ENCODE assay signal across 11 cellular contexts in the genomic region with DNA sequence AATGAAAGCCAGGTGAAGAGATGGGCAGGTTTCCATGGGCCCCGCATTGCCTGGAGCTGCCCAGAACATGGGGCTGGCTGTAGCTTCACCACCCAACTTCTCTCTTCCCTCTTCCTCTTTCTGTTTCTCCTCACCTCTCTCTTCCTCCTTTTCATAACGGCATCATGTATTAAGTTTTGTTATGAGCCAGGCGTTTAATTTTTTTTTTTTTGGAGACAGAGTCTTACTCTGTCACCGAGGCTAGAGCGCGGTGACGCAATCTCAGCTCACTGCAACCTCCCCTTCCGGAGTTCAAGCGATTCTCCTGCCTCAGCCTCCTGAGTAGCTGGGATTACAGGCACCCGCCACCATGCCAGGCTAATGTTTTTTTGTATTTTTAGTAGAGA. TPM values are rescaled to one million over a fixed set of nuclear protein-coding genes. Genes with fewer than 3 reads are reported as not detected.
DNase-seq lines count a peak whose midpoint lies in the region; ATAC-seq and TF ChIP-seq lines count a peak whose summit lies in the region.
"Had no signal": no experiment of that assay in that cellular context is flagged by ENCODE, and none has a peak within 500 bp of the region (broad histone marks: within the 10 kb centered on the region; RNA-seq: fewer than 3 reads in every experiment).

No MANE protein-coding gene starts in this region.

- intact Hi-C loops in breast epithelium (cut with DNase I; ENCODE audit: low total_unique reads) = no loop called here

- peaks cover 8% of the 10 kb centered on the region in 2 donors for H3K4me1 Mint-ChIP-seq in effector memory CD8-positive, alpha-beta T cell (ENCODE audit: low read depth in 2 of 2)

- WGBS in GM23248 (ENCODE audit: low coverage in 1 of 2, low lambda C conversion rate in 2 of 2, missing lambda C conversion rate in 2 of 2), 2 experiments = 75 to 79% methylated on average over 10 of the region's 10 CpGs

- no peak overlapping the region for H3K4me3 ChIP-seq in BLaER1 treated with 17β-estradiol and CSF1 and Interleukin-3, amounts not matched to agents 10 nM and 100 nM
- H3K4me3 ChIP-seq in Loucy (ENCODE audit: low read length, poor library complexity, severe bottlenecking) (no peak overlapping the region), GM23248 (no peak overlapping the region), breast epithelium (no peak overlapping the region)

- H3K27ac Mint-ChIP-seq in effector memory CD8-positive, alpha-beta T cell = no peak overlapping the region
- H3K27ac Mint-ChIP-seq: CD4-positive, CD25-positive, alpha-beta regulatory T cell had no signal

- H3K4me2 ChIP-seq in BLaER1 treated with 17β-estradiol and CSF1 and Interleukin-3, amounts not matched to agents 10 nM and 100 nM = peak overlapping the region; percentile 1 to 81 (median 59); a peak in 19 of 22 replicates
- H3K4me2 ChIP-seq in Loucy (ENCODE audit: low read depth, low read length, poor library complexity, severe bottlenecking) = no peak overlapping the region
- no peak overlapping the region for H3K4me2 ChIP-seq in GM23248 (ENCODE audit: unreplicated experiment)
- H3K4me2 ChIP-seq: KMS-11 had no signal

- no peaks in the 10 kb centered on the region for H3K9me2 ChIP-seq in Loucy (replicated peaks; ENCODE audit: low read depth, low read length)
- no peaks in the 10 kb centered on the region for H3K9me2 ChIP-seq in GM23248 (ENCODE audit: insufficient read depth)

- peaks cover 10 to 11% of the 10 kb centered on the region in 2 donors for H3K27me3 Mint-ChIP-seq in effector memory CD8-positive, alpha-beta T cell

- TF ChIP-seq CTCF in Loucy (conservative IDR thresholded peaks at IDR 0.05; ENCODE audit: low read length) = no peak
- no peak for TF ChIP-seq CTCF in GM13976 (IDR thresholded peaks at IDR 0.05; ENCODE audit: borderline replicate concordance, control extremely low read depth, extremely low read depth, insufficient read depth, missing control alignments)
- no peak for TF ChIP-seq CTCF in breast epithelium (IDR thresholded peaks at IDR 0.05)

- H3F3A ChIP-seq in Loucy (ENCODE audit: low read depth) (no peaks in the 10 kb centered on the region), GM23248 (ENCODE audit: insufficient read depth) (no peaks in the 10 kb centered on the region)

- no peak overlapping the region for H3K4me3 Mint-ChIP-seq in effector memory CD8-positive, alpha-beta T cell
- H3K4me3 Mint-ChIP-seq: CD4-positive, CD25-positive, alpha-beta regulatory T cell had no signal

- H3K36me3 Mint-ChIP-seq in effector memory CD8-positive, alpha-beta T cell (ENCODE audit: insufficient read depth) = no peaks in the 10 kb centered on the region
- H3K36me3 Mint-ChIP-seq: CD4-positive, CD25-positive, alpha-beta regulatory T cell had no signal

- no peaks in the 10 kb centered on the region for H3K27me3 ChIP-seq in BLaER1 treated with 17β-estradiol and CSF1 and Interleukin-3, amounts not matched to agents 10 nM and 100 nM
- H3K27me3 ChIP-seq in Loucy (ENCODE audit: insufficient read depth, low read length, poor library complexity, severe bottlenecking) = no peaks in the 10 kb centered on the region
- H3K27me3 ChIP-seq in GM23248 (replicated peaks; ENCODE audit: insufficient read depth) = no peaks in the 10 kb centered on the region
- H3K27me3 ChIP-seq in breast epithelium = no peaks in the 10 kb centered on the region

- no peak for TF ChIP-seq POLR2A in breast epithelium (IDR thresholded peaks at IDR 0.05)

- no peaks in the 10 kb centered on the region for H3K36me3 ChIP-seq in BLaER1 treated with 17β-estradiol and CSF1 and Interleukin-3, amounts not matched to agents 10 nM and 100 nM
- H3K36me3 ChIP-seq in Loucy (ENCODE audit: insufficient read depth, low read length) (no peaks in the 10 kb centered on the region), GM23248 (ENCODE audit: low read depth) (no peaks in the 10 kb centered on the region), breast epithelium (no peaks in the 10 kb centered on the region)

- no peaks in the 10 kb centered on the region for H3K9me3 Mint-ChIP-seq in effector memory CD8-positive, alpha-beta T cell
- H3K9me3 Mint-ChIP-seq: CD4-positive, CD25-positive, alpha-beta regulatory T cell had no signal

- H4K20me1 ChIP-seq in BLaER1 treated with 17β-estradiol and CSF1 and Interleukin-3, amounts not matched to agents 10 nM and 100 nM = no peaks in the 10 kb centered on the region
- H4K20me1 ChIP-seq in Loucy (ENCODE audit: insufficient read depth, low read length, poor library complexity, severe bottlenecking) (no peaks in the 10 kb centered on the region), GM23248 (ENCODE audit: insufficient read depth) (no peaks in the 10 kb centered on the region)

- in situ Hi-C loops in GM13976 (cut with MboI; ENCODE audit: low sequenced_read_pairs, unreplicated experiment) (no loop called here), GM23248 (cut with MboI) (loop anchor here (5.0 kb wide), 1 partner anchor 145 kb away; no protein-coding TSS in a partner anchor)

- H2AFZ ChIP-seq in Loucy (ENCODE audit: low read length) (0 out of 2 replicates have a peak overlapping the region, but pooled peaks have one; percentile 23), GM23248 (no peak overlapping the region)

- H3K27ac ChIP-seq in BLaER1 treated with 17β-estradiol and CSF1 and Interleukin-3, amounts not matched to agents 10 nM and 100 nM = peak overlapping the region in 9 of 11 experiments; percentile 6 to 73 (median 54); a peak in 14 of 22 replicates
- H3K27ac ChIP-seq in GM23248 = no peak overlapping the region
- no peak overlapping the region for H3K27ac ChIP-seq in breast epithelium
- H3K27ac ChIP-seq: KMS-11 had no signal

- no peaks in the 10 kb centered on the region for H3K79me2 ChIP-seq in Loucy (ENCODE audit: insufficient read depth, low read length)
- H3K79me2 ChIP-seq in GM23248 (ENCODE audit: insufficient read depth) = no peaks in the 10 kb centered on the region

- H3K9ac ChIP-seq in BLaER1 treated with 17β-estradiol and CSF1 and Interleukin-3, amounts not matched to agents 10 nM and 100 nM = peak overlapping the region in 4 of 11 experiments; percentile 24 to 39 (median 28); a peak in 4 of 22 replicates
- no peak overlapping the region for H3K9ac ChIP-seq in Loucy (ENCODE audit: low read depth, low read length, poor library complexity, severe bottlenecking)
- H3K9ac ChIP-seq in GM23248 = no peak overlapping the region
- H3K9ac ChIP-seq: KMS-11 had no signal

- DNase-seq in globus pallidus (ENCODE audit: low spot score) = peak; percentile 8
- no peak for DNase-seq in GM13976 (ENCODE audit: low spot score)
- no peak for DNase-seq in GM23248
- DNase-seq in effector memory CD8-positive, alpha-beta T cell = no peak
- no peak for DNase-seq in breast epithelium (ENCODE audit: low spot score in 2 of 2)
- DNase-seq: CD4-positive, CD25-positive, alpha-beta regulatory T cell; occipital lobe had no signal

- H3K4me1 ChIP-seq in BLaER1 treated with 17β-estradiol and CSF1 and Interleukin-3, amounts not matched to agents 10 nM and 100 nM = peaks cover 38 to 69% (median 54%) of the 10 kb centered on the region in 10 experiments
- peaks cover 4% of the 10 kb centered on the region for H3K4me1 ChIP-seq in Loucy (ENCODE audit: insufficient read depth, low read length, poor library complexity, severe bottlenecking)
- peaks cover 5% of the 10 kb centered on the region for H3K4me1 ChIP-seq in GM23248 (ENCODE audit: insufficient read depth)
- H3K4me1 ChIP-seq in breast epithelium = no peaks in the 10 kb centered on the region

- peak; percentile 68 for ATAC-seq in GM21381 (IDR thresholded peaks at IDR 0.05; ENCODE audit: unreplicated experiment)
- no peak for ATAC-seq in effector memory CD8-positive, alpha-beta T cell (replicated peaks)

- no peaks in the 10 kb centered on the region for H3K9me3 ChIP-seq in BLaER1 treated with 17β-estradiol and CSF1 and Interleukin-3, amounts not matched to agents 10 nM and 100 nM (replicated peaks in 1 of 11)
- H3K9me3 ChIP-seq in Loucy (ENCODE audit: insufficient read depth, low read depth, low read length) = no peaks in the 10 kb centered on the region
- H3K9me3 ChIP-seq in GM23248 (ENCODE audit: low read depth) = no peaks in the 10 kb centered on the region
- H3K9me3 ChIP-seq in breast epithelium = no peaks in the 10 kb centered on the region

RNA-seq across cellular contexts. Expression of a gene that starts 13.0 kb away (rescaled TPM):
- total RNA-seq in GM23248 (2014; rRNA removed; shearing (Covaris generic)) = not detected in 2 replicates
- polyA plus RNA-seq in GM23248 (2016; fragmentation: Nextera tagmentation; extraction: Ambion mirVana) = not detected in 2 replicates
- total RNA-seq in breast epithelium = not detected
- total RNA-seq: CD4-positive, CD25-positive, alpha-beta regulatory T cell; occipital lobe had no signal
- polyA plus RNA-seq: CD4-positive, CD25-positive, alpha-beta regulatory T cell had no signal

RNA-seq across cellular contexts. Expression of a gene that starts 37.5 kb away (rescaled TPM):
- 25.0 and 38.2 TPM in 2 replicates for total RNA-seq in GM23248 (2014; rRNA removed; shearing (Covaris generic))
- polyA plus RNA-seq in GM23248 (2016; fragmentation: Nextera tagmentation; extraction: Ambion mirVana) = 48.7 and 49.7 TPM in 2 replicates
- total RNA-seq in breast epithelium = 10 to 100 TPM; 34.7 to 54.7 (median 44.9) TPM

RNA-seq across cellular contexts. Expression of a gene that starts 37.8 kb away (rescaled TPM):
- total RNA-seq in GM23248 (2014; rRNA removed; shearing (Covaris generic)) = 65.3 and 90.6 TPM in 2 replicates
- polyA plus RNA-seq in GM23248 (2016; fragmentation: Nextera tagmentation; extraction: Ambion mirVana) = 130 and 134 TPM in 2 replicates
- total RNA-seq in breast epithelium = 10 to 100 TPM; 63.1 to 73.4 (median 65.5) TPM

RNA-seq across cellular contexts. Expression of a gene that starts 59.9 kb away (rescaled TPM):
- 70.8 and 74.3 TPM in 2 replicates for total RNA-seq in GM23248 (2014; rRNA removed; shearing (Covaris generic))
- polyA plus RNA-seq in GM23248 (2016; fragmentation: Nextera tagmentation; extraction: Ambion mirVana) = 139 and 140 TPM in 2 replicates
- 10 to 100 TPM; 60.8 to 81.8 (median 66.2) TPM for total RNA-seq in breast epithelium

Comparison
In these comparisons a context has a peak if more than half of its experiments do, and no peak if none do; other contexts are left out.
1. H3K27ac ChIP-seq: peak in BLaER1 treated with 17β-estradiol and CSF1 and Interleukin-3, amounts not matched to agents 10 nM and 100 nM (9 of 11); none in GM23248 (single experiment) and breast epithelium (0 of 2).
2. H3K4me2 ChIP-seq: peak in BLaER1 treated with 17β-estradiol and CSF1 and Interleukin-3, amounts not matched to agents 10 nM and 100 nM (11 of 11); none in Loucy (single experiment) and GM23248 (single experiment).